In genomic region chr2:108377411-108377810, GRCh38 we compare ENCODE assay signal across 14 cellular contexts. TPM values are rescaled to one million over a fixed set of nuclear protein-coding genes. Genes with fewer than 3 reads are reported as not detected.
DNase-seq lines count a peak whose midpoint lies in the region; ATAC-seq, FAIRE-seq and TF ChIP-seq lines count a peak whose summit lies in the region.
"Had no signal": no experiment of that assay in that cellular context is flagged by ENCODE, and none has a peak within 500 bp of the region (broad histone marks: within the 10 kb centered on the region; RNA-seq: fewer than 3 reads in every experiment).

No MANE protein-coding gene starts in this region.

- POLR2A ChIA-PET in A549 (lab: Yijun Ruan, JAX): no interaction called here

- no peak for TF ChIP-seq CTCF in A549 (IDR thresholded peaks at IDR 0.05)
- no peak for TF ChIP-seq CTCF in astrocyte of the cerebellum (IDR thresholded peaks at IDR 0.05; ENCODE audit: low read depth, low read length, missing control alignments)
- TF ChIP-seq CTCF in osteoblast (IDR thresholded peaks at IDR 0.05; ENCODE audit: extremely low read depth, low read depth, low read length): no peak
- no peak for TF ChIP-seq CTCF in spleen (IDR thresholded peaks at IDR 0.05 in 8 of 11, conservative IDR thresholded peaks at IDR 0.05 in 3 of 11)

- TF ChIP-seq RAD21 in A549 (conservative IDR thresholded peaks at IDR 0.05 in 1 of 2, IDR thresholded peaks at IDR 0.05 in 1 of 2): no peak

- DNase-seq in A549 (ENCODE audit: low read depth in 1 of 2, low spot score in 1 of 2) (no peak), astrocyte of the cerebellum (ENCODE audit: low read depth) (peak; percentile 16), left cardiac atrium (no peak), osteoblast (ENCODE audit: insufficient read length, low spot score, missing footprints) (peak; percentile 68), spleen (no peak), NCI-H2107 treated with DMSO at 0.1 percent for 48 hours (lab: John Stamatoyannopoulos, UW; ENCODE audit: unreplicated experiment) (no peak), anterior cingulate cortex (lab: John Stamatoyannopoulos, UW) (no peak)
- DNase-seq in activated CD4-positive, alpha-beta T cell treated with anti-CD3 and anti-CD28 coated beads for 48 hours: no peak
- DNase-seq: ACHN; activated effector memory CD4-positive, alpha-beta T cell treated with anti-CD3 and anti-CD28 coated beads, Interleukin-2, amount 50 U/mL, for 16 hours; NCI-H1417 treated with DMSO at 0.1 percent for 48 hours; PC-3; stimulated activated CD4-positive, alpha-beta T cell treated with anti-CD3 and anti-CD28 coated beads, Interleukin-2, amount 100 ng/mL, for 24 hours had no signal

- H3K36me3 ChIP-seq in osteoblast (ENCODE audit: insufficient read depth, low read length) (no peaks in the 10 kb centered on the region), spleen (no peaks in the 10 kb centered on the region)
- H3K36me3 ChIP-seq: WERI-Rb-1 had no signal

- FAIRE-seq in A549 (lab: Jason Lieb, UNC): no peak

- H3K4me3 ChIP-seq in A549 (no peak overlapping the region), astrocyte of the cerebellum (ENCODE audit: low read depth, low read length) (no peak overlapping the region), osteoblast (ENCODE audit: insufficient read depth, low read length) (no peak overlapping the region), spleen (peak overlapping the region in 3 of 8 donors; percentile 6 to 36 (median 29))

- H4K20me1 ChIP-seq in osteoblast (ENCODE audit: insufficient read depth, low read length): no peaks in the 10 kb centered on the region

- peak overlapping the region in 1 of 2 experiments; percentile 49; a peak in 3 of 6 replicates for H3K27ac ChIP-seq in A549
- H3K27ac ChIP-seq in osteoblast (ENCODE audit: low read depth, low read length): no peak overlapping the region
- H3K27ac ChIP-seq in spleen: no peak overlapping the region

- H2AFZ ChIP-seq in osteoblast (ENCODE audit: low read length): peak overlapping the region; percentile 74

- no peak for TF ChIP-seq EP300 in A549 (IDR thresholded peaks at IDR 0.05)

- intact Hi-C loops in left cardiac atrium (cut with DNase I) (no loop called here), spleen (cut with DNase I; ENCODE audit: low total_unique reads) (no loop called here)

- in situ Hi-C loops in astrocyte of the cerebellum (cut with HindIII; ENCODE audit: low sequenced_read_pairs): no loop called here

- 0 out of 3 replicates have a peak overlapping the region, but pooled peaks have one; percentile 2 for H3K4me2 ChIP-seq in A549
- H3K4me2 ChIP-seq in osteoblast (ENCODE audit: insufficient read depth, low read length): peak overlapping the region; percentile 56

- H3K9me3 ChIP-seq in A549 (no peaks in the 10 kb centered on the region), osteoblast (ENCODE audit: low read depth, low read length) (no peaks in the 10 kb centered on the region), spleen (no peaks in the 10 kb centered on the region)

- H3K27me3 ChIP-seq in osteoblast (ENCODE audit: insufficient read depth, low read length): no peaks in the 10 kb centered on the region
- peaks cover 0 to 9% (median 0%) of the 10 kb centered on the region in 7 donors for H3K27me3 ChIP-seq in spleen (replicated peaks in 1 of 7)

- H3K79me2 ChIP-seq in osteoblast (ENCODE audit: insufficient read depth, low read length): no peaks in the 10 kb centered on the region

- CTCF ChIA-PET in A549 (lab: Yijun Ruan, JAX): interaction anchor here (0.9 kb wide), 1 partner anchor 259 kb away, joined by 3 read pairs; no protein-coding TSS in a partner anchor

- WGBS in A549 (ENCODE audit: missing lambda C conversion rate): 8% methylated on average over 1 of the region's 1 CpG
- WGBS in spleen, 5 donors: 0 to 24% (median 6%) methylated on average over 1 of the region's 1 CpG

- no peak for ATAC-seq in A549
- ATAC-seq in left cardiac atrium: peak; percentile 29 to 49
- ATAC-seq: PC-3 had no signal

- no peak for TF ChIP-seq POLR2A in A549 (IDR thresholded peaks at IDR 0.05; ENCODE audit: low read length)
- TF ChIP-seq POLR2A in spleen (IDR thresholded peaks at IDR 0.05): no peak

- peaks cover 13% of the 10 kb centered on the region; the same call in 2 of the 3 replicates for H3K4me1 ChIP-seq in A549
- H3K4me1 ChIP-seq in osteoblast (ENCODE audit: insufficient read depth, low read length): peaks cover 7% of the 10 kb centered on the region
- peaks cover 0 to 17% (median 2%) of the 10 kb centered on the region in 6 donors for H3K4me1 ChIP-seq in spleen

TF ChIP-seq in A549, 52 proteins besides CTCF, POLR2A, EP300 and RAD21:
- TF ChIP-seq RFX5 (IDR thresholded peaks at IDR 0.05): no peak
- no peak for TF ChIP-seq HEYL (CRISPR knock-in tag; IDR thresholded peaks at IDR 0.05)
- no peak for TF ChIP-seq HDAC2 (IDR thresholded peaks at IDR 0.05)
- no peak for TF ChIP-seq JUN (IDR thresholded peaks at IDR 0.05)
- no peak for TF ChIP-seq KDM5A (IDR thresholded peaks at IDR 0.05)
- no peak for TF ChIP-seq MYC (IDR thresholded peaks at IDR 0.05; ENCODE audit: borderline replicate concordance, low read length)
- no peak for TF ChIP-seq MAFK (IDR thresholded peaks at IDR 0.05; ENCODE audit: partially characterized antibody)
- no peak for TF ChIP-seq ZFP36 (IDR thresholded peaks at IDR 0.05; ENCODE audit: borderline replicate concordance, partially characterized antibody)
- TF ChIP-seq NFE2L2 (conservative IDR thresholded peaks at IDR 0.05; ENCODE audit: low read length): no peak
- TF ChIP-seq BHLHE40 (IDR thresholded peaks at IDR 0.05; ENCODE audit: low read depth, low read length): no peak
- TF ChIP-seq MAZ (IDR thresholded peaks at IDR 0.05; ENCODE audit: borderline replicate concordance, low read depth, low read length): no peak
- no peak for TF ChIP-seq ZNF302 (CRISPR knock-in tag; IDR thresholded peaks at IDR 0.05)
- TF ChIP-seq FOXS1 (CRISPR knock-in tag; IDR thresholded peaks at IDR 0.05): no peak
- TF ChIP-seq, protein P1, sequence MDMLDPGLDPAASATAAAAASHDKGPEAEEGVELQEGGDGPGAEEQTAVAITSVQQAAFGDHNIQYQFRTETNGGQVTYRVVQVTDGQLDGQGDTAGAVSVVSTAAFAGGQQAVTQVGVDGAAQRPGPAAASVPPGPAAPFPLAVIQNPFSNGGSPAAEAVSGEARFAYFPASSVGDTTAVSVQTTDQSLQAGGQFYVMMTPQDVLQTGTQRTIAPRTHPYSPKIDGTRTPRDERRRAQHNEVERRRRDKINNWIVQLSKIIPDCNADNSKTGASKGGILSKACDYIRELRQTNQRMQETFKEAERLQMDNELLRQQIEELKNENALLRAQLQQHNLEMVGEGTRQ (IDR thresholded peaks at IDR 0.05): no peak
- no peak for TF ChIP-seq BCL3 (IDR thresholded peaks at IDR 0.05)
- TF ChIP-seq RARB (CRISPR knock-in tag; IDR thresholded peaks at IDR 0.05): no peak
TF ChIP-seq in A549: peak in this region for 0.

RNA-seq across cellular contexts. Expression of gene SULT1C4, which starts 0.3 kb away (rescaled TPM):
- polyA plus RNA-seq in A549 (2011; rRNA removed) (0.05 TPM in 2 replicates), A549 (2017; fragmentation: RNase III; extraction: RNeasy Plus Mini Kit Qiagen cat#74134 plus additional on column Dnase treatment) (not detected in 3 replicates), spleen (under 1 TPM; 0.09 to 0.30 (median 0.26) TPM)
- not detected in 2 replicates for polyA plus RNA-seq in A549 (2012; cell fraction: cytosol; rRNA removed)
- 0.07 TPM in 1 of 2 replicates, not detected in the other for polyA plus RNA-seq in A549 (2012; cell fraction: nucleus; rRNA removed)
- 0.15 TPM in 1 of 2 replicates, not detected in the other for polyA minus RNA-seq in A549 (2011; rRNA and poly(A)+ RNA removed)
- total RNA-seq in left cardiac atrium (1 to 10 TPM; 4.5 to 9.6 TPM), osteoblast (not detected in 2 replicates), spleen (1 to 10 TPM in 2 of 7 donors, under 1 TPM in 5; 0.51 to 4.5 (median 0.69) TPM)
- total RNA-seq: PC-3 had no signal

Comparison
In these comparisons a context has a peak if more than half of its experiments do, and no peak if none do; other contexts are left out.
1. ATAC-seq: peak in left cardiac atrium (2 of 2); none in A549 (0 of 2).
2. DNase-seq: peak in astrocyte of the cerebellum (single experiment) and osteoblast (single experiment); none in A549 (0 of 2), left cardiac atrium (single experiment), spleen (single experiment), NCI-H2107 treated with DMSO at 0.1 percent for 48 hours (single experiment), activated CD4-positive, alpha-beta T cell treated with anti-CD3 and anti-CD28 coated beads for 48 hours (single experiment) and anterior cingulate cortex (0 of 58).